1 cellular context compared by ENCODE assay signal in genomic region chr12:92745874-92746553, GRCh38.
TF ChIP-seq lines count a peak whose summit lies in the region.

No MANE protein-coding gene starts in this region.

TF ChIP-seq in HepG2, 621 proteins besides CTCF, POLR2A, EP300 and RAD21:
- TF ChIP-seq, protein P1, sequence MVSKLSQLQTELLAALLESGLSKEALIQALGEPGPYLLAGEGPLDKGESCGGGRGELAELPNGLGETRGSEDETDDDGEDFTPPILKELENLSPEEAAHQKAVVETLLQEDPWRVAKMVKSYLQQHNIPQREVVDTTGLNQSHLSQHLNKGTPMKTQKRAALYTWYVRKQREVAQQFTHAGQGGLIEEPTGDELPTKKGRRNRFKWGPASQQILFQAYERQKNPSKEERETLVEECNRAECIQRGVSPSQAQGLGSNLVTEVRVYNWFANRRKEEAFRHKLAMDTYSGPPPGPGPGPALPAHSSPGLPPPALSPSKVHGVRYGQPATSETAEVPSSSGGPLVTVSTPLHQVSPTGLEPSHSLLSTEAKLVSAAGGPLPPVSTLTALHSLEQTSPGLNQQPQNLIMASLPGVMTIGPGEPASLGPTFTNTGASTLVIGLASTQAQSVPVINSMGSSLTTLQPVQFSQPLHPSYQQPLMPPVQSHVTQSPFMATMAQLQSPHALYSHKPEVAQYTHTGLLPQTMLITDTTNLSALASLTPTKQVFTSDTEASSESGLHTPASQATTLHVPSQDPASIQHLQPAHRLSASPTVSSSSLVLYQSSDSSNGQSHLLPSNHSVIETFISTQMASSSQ (IDR thresholded peaks at IDR 0.05; ENCODE audit: low read depth) = no peak
- TF ChIP-seq, protein P1 (CRISPR knock-in tag; IDR thresholded peaks at IDR 0.05; ENCODE audit: borderline replicate concordance) = no peak
- TF ChIP-seq ZNF510 (CRISPR knock-in tag; IDR thresholded peaks at IDR 0.05; ENCODE audit: low read depth) = no peak
- no peak for TF ChIP-seq SIX1 (CRISPR knock-in tag; IDR thresholded peaks at IDR 0.05; ENCODE audit: borderline replicate concordance)
- TF ChIP-seq ZNF619 (CRISPR knock-in tag; IDR thresholded peaks at IDR 0.05) = no peak
- TF ChIP-seq PLRG1 (conservative IDR thresholded peaks at IDR 0.05) = no peak
- no peak for TF ChIP-seq ZNF646 (CRISPR knock-in tag; IDR thresholded peaks at IDR 0.05)
- no peak for TF ChIP-seq RFXAP (CRISPR knock-in tag; IDR thresholded peaks at IDR 0.05; ENCODE audit: borderline replicate concordance)
- no peak for TF ChIP-seq HNRNPH1 (optimal IDR thresholded peaks at IDR 0.05; ENCODE audit: low read depth, low read length)
- TF ChIP-seq ZNF816 (CRISPR knock-in tag; IDR thresholded peaks at IDR 0.05; ENCODE audit: borderline replicate concordance) = no peak
- TF ChIP-seq ZNF674 (CRISPR knock-in tag; IDR thresholded peaks at IDR 0.05; ENCODE audit: low read depth) = no peak
- TF ChIP-seq MTA3 (CRISPR knock-in tag; IDR thresholded peaks at IDR 0.05) = no peak
- TF ChIP-seq, protein P2, sequence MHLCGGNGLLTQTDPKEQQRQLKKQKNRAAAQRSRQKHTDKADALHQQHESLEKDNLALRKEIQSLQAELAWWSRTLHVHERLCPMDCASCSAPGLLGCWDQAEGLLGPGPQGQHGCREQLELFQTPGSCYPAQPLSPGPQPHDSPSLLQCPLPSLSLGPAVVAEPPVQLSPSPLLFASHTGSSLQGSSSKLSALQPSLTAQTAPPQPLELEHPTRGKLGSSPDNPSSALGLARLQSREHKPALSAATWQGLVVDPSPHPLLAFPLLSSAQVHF (CRISPR knock-in tag; IDR thresholded peaks at IDR 0.05) = no peak
- TF ChIP-seq, protein P3, sequence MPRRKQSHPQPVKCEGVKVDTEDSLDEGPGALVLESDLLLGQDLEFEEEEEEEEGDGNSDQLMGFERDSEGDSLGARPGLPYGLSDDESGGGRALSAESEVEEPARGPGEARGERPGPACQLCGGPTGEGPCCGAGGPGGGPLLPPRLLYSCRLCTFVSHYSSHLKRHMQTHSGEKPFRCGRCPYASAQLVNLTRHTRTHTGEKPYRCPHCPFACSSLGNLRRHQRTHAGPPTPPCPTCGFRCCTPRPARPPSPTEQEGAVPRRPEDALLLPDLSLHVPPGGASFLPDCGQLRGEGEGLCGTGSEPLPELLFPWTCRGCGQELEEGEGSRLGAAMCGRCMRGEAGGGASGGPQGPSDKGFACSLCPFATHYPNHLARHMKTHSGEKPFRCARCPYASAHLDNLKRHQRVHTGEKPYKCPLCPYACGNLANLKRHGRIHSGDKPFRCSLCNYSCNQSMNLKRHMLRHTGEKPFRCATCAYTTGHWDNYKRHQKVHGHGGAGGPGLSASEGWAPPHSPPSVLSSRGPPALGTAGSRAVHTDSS (CRISPR knock-in tag; conservative IDR thresholded peaks at IDR 0.05) = no peak
- no peak for TF ChIP-seq TARDBP (CRISPR knock-in tag; IDR thresholded peaks at IDR 0.05)
- no peak for TF ChIP-seq ETS1 (CRISPR knock-in tag; IDR thresholded peaks at IDR 0.05)
- no peak for TF ChIP-seq CCDC6 (CRISPR knock-in tag; IDR thresholded peaks at IDR 0.05)
TF ChIP-seq in HepG2: peak in this region for 0.
